Comparison of ENCODE assay signal across 8 cellular contexts in genomic region chr7:151517601-151518104, GRCh38. TPM values are rescaled to one million over a fixed set of nuclear protein-coding genes. Genes with fewer than 3 reads are reported as not detected.
DNase-seq lines count a peak whose midpoint lies in the region; ATAC-seq and TF ChIP-seq lines count a peak whose summit lies in the region.

No MANE protein-coding gene starts in this region.

- CTCF ChIA-PET in SK-N-SH (lab: Yijun Ruan, JAX), result interaction anchor here (1.2 to 3.2 kb wide), 6 partner anchors 9 to 242 kb away, joined by 3 to 18 read pairs (median 4); no protein-coding TSS in a partner anchor
- CTCF ChIA-PET in activated CD8-positive, alpha-beta T cell treated with anti-CD3 and anti-CD28 coated beads, Interleukin-2, amount 10 ng/mL, durations not matched to agents 7 days and 5 days (lab: Charles Lee), result interaction anchor here (0.6 to 1.6 kb wide), 6 partner anchors 68 to 242 kb away, joined by 3 to 5 read pairs (median 4); no protein-coding TSS in a partner anchor

- ATAC-seq in SK-N-SH treated with all-trans-retinoic acid at 6 μM for 48 hours (no peak), GM19463 (IDR thresholded peaks at IDR 0.05; ENCODE audit: unreplicated experiment) (no peak)
- ATAC-seq in activated CD8-positive, alpha-beta T cell treated with anti-CD3 and anti-CD28 coated beads, Interleukin-2, amount 10 ng/mL, durations not matched to agents 7 days and 5 days, result no peak

- H3K9me3 ChIP-seq in SK-N-SH (no peaks in the 10 kb centered on the region), iPS-18a (ENCODE audit: control insufficient read depth, low read depth, low read length) (no peaks in the 10 kb centered on the region), stomach smooth muscle (ENCODE audit: control insufficient read depth in 2 of 2, low read length in 2 of 2) (peaks cover 0 to 2% of the 10 kb centered on the region in 2 donors)

- peaks cover 43% of the 10 kb centered on the region for H3K36me3 Mint-ChIP-seq in activated CD8-positive, alpha-beta T cell treated with anti-CD3 and anti-CD28 coated beads, Interleukin-2, amount 10 ng/mL, durations not matched to agents 7 days and 5 days (ENCODE audit: low read depth)

- DNase-seq in SK-N-SH (no peak), cerebellum (ENCODE audit: low spot score) (no peak), OCI-M1 (lab: John Stamatoyannopoulos, UW) (no peak)
- no peak for DNase-seq in activated CD8-positive, alpha-beta T cell treated with anti-CD3 and anti-CD28 coated beads, Interleukin-2, amount 10 ng/mL, durations not matched to agents 7 days and 5 days

- H3K27me3 Mint-ChIP-seq in activated CD8-positive, alpha-beta T cell treated with anti-CD3 and anti-CD28 coated beads, Interleukin-2, amount 10 ng/mL, durations not matched to agents 7 days and 5 days (ENCODE audit: low read depth), result peaks cover under 1% of the 10 kb centered on the region

- TF ChIP-seq RAD21 in SK-N-SH (IDR thresholded peaks at IDR 0.05; ENCODE audit: low read length), result no peak

- peak overlapping the region; percentile 88 for H3K9ac ChIP-seq in SK-N-SH
- peak overlapping the region; percentile 10 for H3K9ac ChIP-seq in iPS-18a (ENCODE audit: low read length)
- peak overlapping the region; percentile 92 to 98 for H3K9ac ChIP-seq in stomach smooth muscle (ENCODE audit: low read length in 2 of 2)

- no peaks in the 10 kb centered on the region for H3F3A ChIP-seq in SK-N-SH (replicated peaks; ENCODE audit: insufficient read depth)

- H3K27me3 ChIP-seq in SK-N-SH (ENCODE audit: insufficient read depth) (no peaks in the 10 kb centered on the region), iPS-18a (ENCODE audit: control insufficient read depth, insufficient read depth, low read length) (no peaks in the 10 kb centered on the region), stomach smooth muscle (ENCODE audit: control insufficient read depth in 1 of 2, insufficient read depth in 2 of 2, low read length in 2 of 2) (no peaks in the 10 kb centered on the region)

- WGBS in SK-N-SH (ENCODE audit: low lambda C conversion rate), result 57% methylated on average over 7 of the region's 7 CpGs

- no peaks in the 10 kb centered on the region for H3K9me3 Mint-ChIP-seq in activated CD8-positive, alpha-beta T cell treated with anti-CD3 and anti-CD28 coated beads, Interleukin-2, amount 10 ng/mL, durations not matched to agents 7 days and 5 days (ENCODE audit: insufficient read depth)

- TF ChIP-seq EP300 in SK-N-SH (IDR thresholded peaks at IDR 0.05; ENCODE audit: borderline replicate concordance in 1 of 2, low read depth in 1 of 2, low read length in 1 of 2), result no peak

- H3K9me2 ChIP-seq in SK-N-SH, result no peaks in the 10 kb centered on the region

- peaks cover 63% of the 10 kb centered on the region for H4K20me1 ChIP-seq in SK-N-SH (ENCODE audit: insufficient read depth)

- no peaks in the 10 kb centered on the region for H3K36me3 ChIP-seq in SK-N-SH (replicated peaks in 1 of 2; ENCODE audit: control insufficient read depth in 1 of 2, insufficient read depth in 2 of 2, low read length in 1 of 2)
- no peaks in the 10 kb centered on the region for H3K36me3 ChIP-seq in iPS-18a (ENCODE audit: control insufficient read depth, low read depth, low read length)
- H3K36me3 ChIP-seq in stomach smooth muscle (ENCODE audit: control insufficient read depth in 2 of 2, insufficient read depth in 2 of 2, low read length in 2 of 2), result no peaks in the 10 kb centered on the region

- H2AFZ ChIP-seq in SK-N-SH (ENCODE audit: low read depth), result no peak overlapping the region

- H3K4me3 Mint-ChIP-seq in activated CD8-positive, alpha-beta T cell treated with anti-CD3 and anti-CD28 coated beads, Interleukin-2, amount 10 ng/mL, durations not matched to agents 7 days and 5 days, result peak overlapping the region; percentile 98

- TF ChIP-seq CTCF in SK-N-SH (IDR thresholded peaks at IDR 0.05), result no peak

- H3K79me2 ChIP-seq in SK-N-SH (ENCODE audit: insufficient read depth), result peaks cover 67% of the 10 kb centered on the region

- H3K4me1 ChIP-seq in SK-N-SH (ENCODE audit: control insufficient read depth in 1 of 2, insufficient read depth in 2 of 2, low read depth in 1 of 2, low read length in 1 of 2) (peaks cover 6 to 19% of the 10 kb centered on the region in 2 experiments; a peak in 2 of 4 replicates), iPS-18a (ENCODE audit: control insufficient read depth, low read depth, low read length) (peaks cover 4% of the 10 kb centered on the region), stomach smooth muscle (ENCODE audit: control insufficient read depth, insufficient read depth, low read length) (peaks cover 27% of the 10 kb centered on the region)

- peaks cover 59% of the 10 kb centered on the region for H3K4me1 Mint-ChIP-seq in activated CD8-positive, alpha-beta T cell treated with anti-CD3 and anti-CD28 coated beads, Interleukin-2, amount 10 ng/mL, durations not matched to agents 7 days and 5 days (ENCODE audit: low read depth)

- H3K4me2 ChIP-seq in SK-N-SH, result peak overlapping the region; percentile 89

- POLR2A ChIA-PET in SK-N-SH (lab: Yijun Ruan, JAX), result interaction anchor here (0.7 kb wide), 1 partner anchor 642 kb away, joined by 3 read pairs; no protein-coding TSS in a partner anchor
- POLR2A ChIA-PET in activated CD8-positive, alpha-beta T cell treated with anti-CD3 and anti-CD28 coated beads, Interleukin-2, amount 10 ng/mL, durations not matched to agents 7 days and 5 days (lab: Charles Lee), result interaction anchor here (0.6 to 0.8 kb wide), 3 partner anchors 27 to 250 kb away, joined by 3 read pairs; no protein-coding TSS in a partner anchor

- peak overlapping the region; percentile 77 to 81 for H3K4me3 ChIP-seq in SK-N-SH (ENCODE audit: low read depth in 2 of 2, low read length in 1 of 2)
- H3K4me3 ChIP-seq in iPS-18a (ENCODE audit: low read length), result peak overlapping the region; percentile 82
- H3K4me3 ChIP-seq in stomach smooth muscle (ENCODE audit: low read length in 2 of 2), result peak overlapping the region; percentile 83 to 88

- H3K27ac ChIP-seq in SK-N-SH (ENCODE audit: low read depth in 2 of 2, low read length in 1 of 2) (peak overlapping the region; percentile 4 to 91; a peak in 2 of 4 replicates), iPS-18a (ENCODE audit: low read length) (no peak overlapping the region), stomach smooth muscle (ENCODE audit: low read length) (peak overlapping the region; percentile 94)

- H3K27ac Mint-ChIP-seq in activated CD8-positive, alpha-beta T cell treated with anti-CD3 and anti-CD28 coated beads, Interleukin-2, amount 10 ng/mL, durations not matched to agents 7 days and 5 days, result peak overlapping the region; percentile 94

TF ChIP-seq in SK-N-SH, 30 proteins besides CTCF, POLR2A, EP300 and RAD21:
- TF ChIP-seq SMC3 (IDR thresholded peaks at IDR 0.05; ENCODE audit: low read depth, low read length) (no peak), FOSL2 (IDR thresholded peaks at IDR 0.05; ENCODE audit: borderline replicate concordance, low read depth) (0 out of 2 replicates have a peak, but pooled peaks have one; percentile 2), TAF1 (IDR thresholded peaks at IDR 0.05; ENCODE audit: borderline replicate concordance, low read depth, low read length) (no peak), USF2 (IDR thresholded peaks at IDR 0.05; ENCODE audit: borderline replicate concordance, low read depth, low read length) (0 out of 2 replicates have a peak, but pooled peaks have one; percentile 11)

TF ChIP-seq in SK-N-SH treated with all-trans-retinoic acid at 6 μM for 48 hours, 23 proteins besides CTCF, POLR2A, EP300 and RAD21:
- TF ChIP-seq ZNF565 (CRISPR knock-in tag; conservative IDR thresholded peaks at IDR 0.05; ENCODE audit: low read depth) (no peak), SNAI2 (CRISPR knock-in tag; IDR thresholded peaks at IDR 0.05) (no peak), CREB5 (CRISPR knock-in tag; IDR thresholded peaks at IDR 0.05; ENCODE audit: low read depth) (no peak), PATZ1 (CRISPR knock-in tag; IDR thresholded peaks at IDR 0.05; ENCODE audit: borderline replicate concordance) (no peak), ESRRG (CRISPR knock-in tag; IDR thresholded peaks at IDR 0.05) (no peak), ZC3H10 (CRISPR knock-in tag; IDR thresholded peaks at IDR 0.05) (no peak), RARB (CRISPR knock-in tag; IDR thresholded peaks at IDR 0.05) (no peak)

RNA-seq across cellular contexts. Expression of gene RHEB, which starts 2.0 kb away (rescaled TPM):
- polyA plus RNA-seq in SK-N-SH (2012; rRNA removed), result 87.3 and 90.5 TPM in 2 replicates
- 116 and 169 TPM in 2 replicates for polyA plus RNA-seq in SK-N-SH (2012; cell fraction: cytosol; rRNA removed)
- polyA plus RNA-seq in SK-N-SH (2012; cell fraction: nucleus; rRNA removed), result 42.8 and 46.3 TPM in 2 replicates
- total RNA-seq in activated CD8-positive, alpha-beta T cell treated with anti-CD3 and anti-CD28 coated beads, Interleukin-2, amount 10 ng/mL, durations not matched to agents 7 days and 5 days, result 10 to 100 TPM; 81.1 to 90.3 TPM
- total RNA-seq in cerebellum, result 59.5 TPM

Comparison
In these comparisons a context has a peak if more than half of its experiments do, and no peak if none do; other contexts are left out.
1. H3K9ac ChIP-seq: peak in every context shown above with its lines; median percentile 95 in stomach smooth muscle; 88 in SK-N-SH; 10 in iPS-18a.